In genomic region chr2:26739514-26739913, GRCh38 we compare ENCODE assay signal across 11 cellular contexts. TPM values are rescaled to one million over a fixed set of nuclear protein-coding genes. Genes with fewer than 3 reads are reported as not detected.
"Had no signal": no experiment of that assay in that cellular context is flagged by ENCODE, and none has a peak within 500 bp of the region (broad histone marks: within the 10 kb centered on the region; RNA-seq: fewer than 3 reads in every experiment).

No MANE protein-coding gene starts in this region.

- H3K9me3 Mint-ChIP-seq: GM23338, H9, HFFc6, IgD-negative memory B cell had no signal

- H2AFZ ChIP-seq: GM23338 had no signal

- H3K4me3 ChIP-seq: GM23338 had no signal

- H3K27ac ChIP-seq: HL-60 had no signal

- H3K4me2 ChIP-seq: GM23338 had no signal

- H3K27ac Mint-ChIP-seq: GM23338, H9, HFFc6 had no signal

- H3K36me3 Mint-ChIP-seq: IgD-negative memory B cell had no signal

- DNase-seq: H9, HCEC 1CT, HFFc6, KG1 had no signal

- ATAC-seq: GM23338, HepG2 had no signal

- FAIRE-seq: H1, H54, HepG2 had no signal

- H3K4me3 Mint-ChIP-seq: GM23338, H9, HFFc6, IgD-negative memory B cell had no signal

RNA-seq across cellular contexts. Expression of gene CENPA, which starts 46.3 kb away (rescaled TPM):
- polyA plus RNA-seq: IgD-negative memory B cell had no signal

RNA-seq across cellular contexts. Expression of gene KCNK3, which starts 47.0 kb away (rescaled TPM):
- total RNA-seq: GM23338, HepG2, HFFc6, HT1080 had no signal
- polyA plus RNA-seq: GM23338, HepG2, IgD-negative memory B cell had no signal
